Comparison of ENCODE assay signal across 12 cellular contexts in the genomic region with DNA sequence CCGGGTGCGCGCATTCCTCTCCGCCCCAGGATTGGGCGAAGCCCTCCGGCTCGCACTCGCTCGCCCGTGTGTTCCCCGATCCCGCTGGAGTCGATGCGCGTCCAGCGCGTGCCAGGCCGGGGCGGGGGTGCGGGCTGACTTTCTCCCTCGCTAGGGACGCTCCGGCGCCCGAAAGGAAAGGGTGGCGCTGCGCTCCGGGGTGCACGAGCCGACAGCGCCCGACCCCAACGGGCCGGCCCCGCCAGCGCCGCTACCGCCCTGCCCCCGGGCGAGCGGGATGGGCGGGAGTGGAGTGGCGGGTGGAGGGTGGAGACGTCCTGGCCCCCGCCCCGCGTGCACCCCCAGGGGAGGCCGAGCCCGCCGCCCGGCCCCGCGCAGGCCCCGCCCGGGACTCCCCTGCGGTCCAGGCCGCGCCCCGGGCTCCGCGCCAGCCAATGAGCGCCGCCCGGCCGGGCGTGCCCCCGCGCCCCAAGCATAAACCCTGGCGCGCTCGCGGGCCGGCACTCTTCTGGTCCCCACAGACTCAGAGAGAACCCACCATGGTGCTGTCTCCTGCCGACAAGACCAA. TPM values are rescaled to one million over a fixed set of nuclear protein-coding genes. Genes with fewer than 3 reads are reported as not detected.
A peak's percentile ranks its signal among the peaks of the same experiment; 100 is the strongest.
DNase-seq lines count a peak whose midpoint lies in the region; ATAC-seq, FAIRE-seq and TF ChIP-seq lines count a peak whose summit lies in the region.
"Not testable (repeated sequence)": the region's sequence is repeated elsewhere in the genome, so short reads cannot be mapped to it uniquely, and the experiment has no call there.
"Had no signal": no experiment of that assay in that cellular context is flagged by ENCODE, and none has a peak within 500 bp of the region (broad histone marks: within the 10 kb centered on the region; RNA-seq: fewer than 3 reads in every experiment).

HBA2 (plus strand) TSS at position 503 of the 568 bp plus-strand sequence; CDS start at position 540, 37 bp downstream.

- H3K36me3 ChIP-seq in CD4-positive, CD25-positive, alpha-beta regulatory T cell (ENCODE audit: control insufficient read depth, insufficient read depth, low read length); endothelial cell of umbilical vein (ENCODE audit: control insufficient read depth in 2 of 2, extremely low read depth in 1 of 2, insufficient read depth in 2 of 2, low read length in 2 of 2); thyroid gland: not testable (repeated sequence)

- H3K4me1 ChIP-seq in CD4-positive, CD25-positive, alpha-beta regulatory T cell (ENCODE audit: control insufficient read depth, insufficient read depth, low read length, poor library complexity, severe bottlenecking); endothelial cell of umbilical vein (ENCODE audit: control insufficient read depth, extremely low read depth, insufficient read depth, low read length); right cardiac atrium (ENCODE audit: control insufficient read depth, insufficient read depth, low read length); thyroid gland: not testable (repeated sequence)

- BruUV-seq in endothelial cell of umbilical vein (replicated peaks; lab: Mats Ljungman, UMichigan), result not testable (repeated sequence)

- H3K27ac ChIP-seq in CD4-positive, CD25-positive, alpha-beta regulatory T cell (ENCODE audit: insufficient read depth, low read length, poor library complexity, severe bottlenecking); endothelial cell of umbilical vein (ENCODE audit: insufficient read depth, low read depth, low read length); right cardiac atrium (ENCODE audit: low read length); thyroid gland: not testable (repeated sequence)

- not testable (repeated sequence) for TF ChIP-seq POLR2A in endothelial cell of umbilical vein (IDR thresholded peaks at IDR 0.05; ENCODE audit: low read depth, low read length); thyroid gland (IDR thresholded peaks at IDR 0.05)

- TF ChIP-seq CTCF in endothelial cell of umbilical vein (IDR thresholded peaks at IDR 0.05; ENCODE audit: extremely low read depth in 1 of 2, insufficient read depth in 1 of 2, low read depth in 1 of 2, low read length in 2 of 2); thyroid gland (IDR thresholded peaks at IDR 0.05): not testable (repeated sequence)

- dilution Hi-C loops in endothelial cell of umbilical vein (cut with MboI; ENCODE audit: extremely low pct_ligation_motif_present, low sequenced_read_pairs), result not testable (repeated sequence)

- H3K4me3 Mint-ChIP-seq in CD4-positive, CD25-positive, alpha-beta regulatory T cell, result peak within 1 kb of the TSS in 3 of 4 donors; percentile 38 to 73 (median 50)
- H3K4me3 Mint-ChIP-seq in T-helper 17 cell, result peak within 1 kb of the TSS; percentile 55
- peak within 1 kb of the TSS; percentile 7 for H3K4me3 Mint-ChIP-seq in activated naive CD4-positive, alpha-beta T cell treated with anti-CD3 and anti-CD28 coated beads, Interleukin-2, amount 50 U/mL, for 24 hours

- intact Hi-C loops in endothelial cell of umbilical vein (cut with micrococcal nuclease); right cardiac atrium (cut with DNase I); sciatic nerve (cut with DNase I); thyroid gland (cut with DNase I): not testable (repeated sequence)

- not testable (repeated sequence) for H3K4me2 ChIP-seq in endothelial cell of umbilical vein (ENCODE audit: insufficient read depth, low read length)

- H3K9me1 ChIP-seq in endothelial cell of umbilical vein (replicated peaks; ENCODE audit: control insufficient read depth, extremely low read depth, insufficient read depth, low read length), result not testable (repeated sequence)

- ATAC-seq in CD4-positive, CD25-positive, alpha-beta regulatory T cell (ENCODE audit: low read depth in 2 of 2); sciatic nerve: not testable (repeated sequence)
- peak; percentile 59 for ATAC-seq in T-helper 17 cell
- ATAC-seq in right cardiac atrium, result peak in 1 of 2 donors; percentile 37

- not testable (repeated sequence) for H3K9me3 ChIP-seq in CD4-positive, CD25-positive, alpha-beta regulatory T cell (ENCODE audit: control insufficient read depth in 2 of 2, low read length in 2 of 2); T-helper 17 cell (ENCODE audit: control insufficient read depth, low read length, poor library complexity, severe bottlenecking); endothelial cell of umbilical vein (replicated peaks; ENCODE audit: control insufficient read depth, insufficient read depth, low read length); right cardiac atrium (ENCODE audit: control insufficient read depth, low read length); thyroid gland

- H3K4me1 Mint-ChIP-seq in CD4-positive, CD25-positive, alpha-beta regulatory T cell, result peaks cover 0 to 17% (median 3%) of the 10 kb centered on the region in 4 donors
- H3K4me1 Mint-ChIP-seq in T-helper 17 cell, result not testable (repeated sequence)
- peaks cover 13% of the 10 kb centered on the region for H3K4me1 Mint-ChIP-seq in activated naive CD4-positive, alpha-beta T cell treated with anti-CD3 and anti-CD28 coated beads, Interleukin-2, amount 50 U/mL, for 24 hours

- H3K36me3 Mint-ChIP-seq in CD4-positive, CD25-positive, alpha-beta regulatory T cell; T-helper 17 cell (ENCODE audit: low read depth); activated naive CD4-positive, alpha-beta T cell treated with anti-CD3 and anti-CD28 coated beads, Interleukin-2, amount 50 U/mL, for 24 hours: not testable (repeated sequence)

- not testable (repeated sequence) for H3K27ac Mint-ChIP-seq in CD4-positive, CD25-positive, alpha-beta regulatory T cell; T-helper 17 cell; activated naive CD4-positive, alpha-beta T cell treated with anti-CD3 and anti-CD28 coated beads, Interleukin-2, amount 50 U/mL, for 24 hours

- POLR2A ChIA-PET in endothelial cell of umbilical vein (lab: Charles Lee), result not testable (repeated sequence)

- FAIRE-seq in endothelial cell of umbilical vein (lab: Jason Lieb, UNC), result peak; percentile 38

- H3K27me3 Mint-ChIP-seq in CD4-positive, CD25-positive, alpha-beta regulatory T cell, result peaks cover 73% of the 10 kb centered on the region
- peaks cover 49% of the 10 kb centered on the region for H3K27me3 Mint-ChIP-seq in T-helper 17 cell
- peaks cover 44% of the 10 kb centered on the region for H3K27me3 Mint-ChIP-seq in activated naive CD4-positive, alpha-beta T cell treated with anti-CD3 and anti-CD28 coated beads, Interleukin-2, amount 50 U/mL, for 24 hours

- H4K20me1 ChIP-seq in endothelial cell of umbilical vein (replicated peaks; ENCODE audit: control insufficient read depth, extremely low read depth, insufficient read depth, low read length), result not testable (repeated sequence)

- not testable (repeated sequence) for H3K9ac ChIP-seq in endothelial cell of umbilical vein (replicated peaks; ENCODE audit: extremely low read depth, insufficient read depth, low read length)

- DNase-seq in CD4-positive, CD25-positive, alpha-beta regulatory T cell; T-helper 17 cell; endothelial cell of umbilical vein (ENCODE audit: low read depth, low spot score); right cardiac atrium; mesenteric fat pad (ENCODE audit: low spot score); sciatic nerve (ENCODE audit: low spot score); thyroid gland: not testable (repeated sequence)

- not testable (repeated sequence) for H3K9me3 Mint-ChIP-seq in CD4-positive, CD25-positive, alpha-beta regulatory T cell; activated naive CD4-positive, alpha-beta T cell treated with anti-CD3 and anti-CD28 coated beads, Interleukin-2, amount 50 U/mL, for 24 hours

- WGBS in right cardiac atrium, result no CpG with 5 or more reads among the region's 74 CpGs
- WGBS in thyroid gland, 2 donors, result no CpG with 5 or more reads among the region's 74 CpGs

- not testable (repeated sequence) for H3K4me3 ChIP-seq in CD4-positive, CD25-positive, alpha-beta regulatory T cell (ENCODE audit: low read depth, low read length); endothelial cell of umbilical vein (replicated peaks in 1 of 3; ENCODE audit: insufficient read depth in 1 of 3, low read depth in 1 of 3, low read length in 3 of 3); right cardiac atrium (ENCODE audit: low read length); thyroid gland (replicated peaks in 1 of 3)

- not testable (repeated sequence) for H3K27me3 ChIP-seq in CD4-positive, CD25-positive, alpha-beta regulatory T cell (ENCODE audit: control insufficient read depth, insufficient read depth, low read length); right cardiac atrium (ENCODE audit: control insufficient read depth, insufficient read depth)
- H3K27me3 ChIP-seq in endothelial cell of umbilical vein (ENCODE audit: control insufficient read depth in 2 of 2, insufficient read depth in 2 of 2, low read length in 2 of 2) (peaks cover 39 to 42% of the 10 kb centered on the region in 2 experiments), thyroid gland (peaks cover 21% of the 10 kb centered on the region)

- not testable (repeated sequence) for H2AFZ ChIP-seq in endothelial cell of umbilical vein (ENCODE audit: low read depth, low read length)

- CTCF ChIA-PET in endothelial cell of umbilical vein (lab: Charles Lee), result interaction anchor here (1.9 kb wide), 1 partner anchor 8 kb away, joined by 5 read pairs; the partner anchor contains the start of gene HBQ1

- H3K79me2 ChIP-seq in endothelial cell of umbilical vein (ENCODE audit: control insufficient read depth, insufficient read depth, low read length), result not testable (repeated sequence)

RNA-seq across cellular contexts. Expression of gene HBA2, which starts in this region (rescaled TPM):
- 0.86 TPM for total RNA-seq in CD4-positive, CD25-positive, alpha-beta regulatory T cell
- 1 to 10 TPM in 1 of 4 donors, under 1 TPM in 2, not detected in 1; 0.41 to 1.2 (median 0.99) TPM for polyA plus RNA-seq in CD4-positive, CD25-positive, alpha-beta regulatory T cell
- total RNA-seq in T-helper 17 cell (not detected), endothelial cell of umbilical vein (not detected in 2 replicates), right cardiac atrium (100 to 1,000 TPM in 1 of 4 donors, 10 to 100 TPM in 3; 38.4 to 111 (median 51.4) TPM), mesenteric fat pad (248 TPM), sciatic nerve (11,939 TPM), thyroid gland (100 to 1,000 TPM in 1 of 4 donors, 10 to 100 TPM in 3; 21.2 to 136 (median 51.3) TPM)
- polyA plus RNA-seq in endothelial cell of umbilical vein (not detected in 2 replicates), right cardiac atrium (5.2 TPM)
- polyA plus RNA-seq in endothelial cell of umbilical vein (2011; cell fraction: cytosol; rRNA removed), result 0.27 TPM in 1 of 2 replicates, not detected in the other
- polyA plus RNA-seq in endothelial cell of umbilical vein (2011; cell fraction: nucleus; rRNA removed), result 0.57 TPM in 1 of 2 replicates, not detected in the other
- not detected in 2 replicates for polyA plus RNA-seq in endothelial cell of umbilical vein (2012)
- 16.8 and 19.2 TPM in 2 replicates for polyA minus RNA-seq in endothelial cell of umbilical vein
- 6.0 TPM for polyA minus RNA-seq in endothelial cell of umbilical vein (2011; cell fraction: cytosol; rRNA and poly(A)+ RNA removed)
- not detected in 2 replicates for polyA minus RNA-seq in endothelial cell of umbilical vein (2011; cell fraction: nucleus; rRNA and poly(A)+ RNA removed)
- total RNA-seq: activated CD4-positive, alpha-beta memory T cell treated with anti-CD3 and anti-CD28 coated beads for 36 hours; osteoblast; SJSA1 had no signal
- polyA plus RNA-seq: keratinocyte had no signal

Comparison
In these comparisons a context has a peak if more than half of its experiments do, and no peak if none do; other contexts are left out.
1. Peak in ATAC-seq in T-helper 17 cell; RNA of the gene not detected or under 1 TPM.